In genomic region chr6:6397842-6398241, GRCh38 we compare ENCODE assay signal across 30 cellular contexts.
"Had no signal": no experiment of that assay in that cellular context is flagged by ENCODE, and none has a peak within 500 bp of the region (broad histone marks: within the 10 kb centered on the region; RNA-seq: fewer than 3 reads in every experiment).

No MANE protein-coding gene starts in this region.

- H3K4me3 ChIP-seq: cardiac muscle cell, colonic mucosa, dorsolateral prefrontal cortex, esophagus muscularis mucosa, lower lobe of right lung, neural progenitor cell, right atrium auricular region, tibial nerve had no signal

- H3K9me3 ChIP-seq: colonic mucosa, esophagus muscularis mucosa, lower lobe of right lung, right atrium auricular region, tibial nerve had no signal

- H3K4me1 ChIP-seq: colonic mucosa, esophagus muscularis mucosa, neural progenitor cell, parathyroid adenoma, tibial nerve had no signal

- DNase-seq: activated CD4-positive, alpha-beta memory T cell treated with anti-CD3 and anti-CD28 coated beads for 36 hours; activated CD4-positive, alpha-beta T cell treated with anti-CD3 and anti-CD28 coated beads, Interleukin-2, amount 10 ng/mL, durations not matched to agents 24 days and 14 days; activated CD8-positive, alpha-beta memory T cell treated with anti-CD3 and anti-CD28 coated beads, Interleukin-2, amount 50 U/mL, for 48 hours; activated T-cell treated with anti-CD3 and anti-CD28 coated beads, Interleukin-2, amount 50 U/mL, for 4 hours; anterior cingulate cortex; cerebellar nuclear complex; colonic mucosa; dorsolateral prefrontal cortex; effector memory CD4-positive, alpha-beta T cell; foreskin melanocyte; kidney glomerular epithelial cell; lower lobe of right lung; mesendoderm; natural killer cell; occipital lobe; stimulated activated CD4-positive, alpha-beta T cell treated with anti-CD3 and anti-CD28 coated beads, Interleukin-15, amount 100 ng/mL, for 24 hours; stimulated activated CD4-positive, alpha-beta T cell treated with anti-CD3 and anti-CD28 coated beads, Interleukin-2, amount 100 ng/mL, for 24 hours; stimulated activated naive CD4-positive, alpha-beta T cell; T-helper 17 cell; T1000; WERI-Rb-1 had no signal

- H3K4me3 Mint-ChIP-seq: activated CD4-positive, alpha-beta memory T cell treated with anti-CD3 and anti-CD28 coated beads for 36 hours; activated CD4-positive, alpha-beta T cell treated with anti-CD3 and anti-CD28 coated beads, Interleukin-2, amount 10 ng/mL, durations not matched to agents 24 days and 14 days; activated T-cell treated with anti-CD3 and anti-CD28 coated beads, Interleukin-2, amount 50 U/mL, for 4 hours; natural killer cell; neural progenitor cell; T-helper 17 cell had no signal

- H3K27ac ChIP-seq: cardiac muscle cell, colonic mucosa, dorsolateral prefrontal cortex, esophagus muscularis mucosa, lower lobe of right lung, neural progenitor cell, parathyroid adenoma, right atrium auricular region, tibial nerve, WERI-Rb-1 had no signal

- H3K9ac ChIP-seq: neural progenitor cell, parathyroid adenoma had no signal

- H3K9me3 Mint-ChIP-seq: activated CD4-positive, alpha-beta memory T cell treated with anti-CD3 and anti-CD28 coated beads for 36 hours; activated CD4-positive, alpha-beta T cell treated with anti-CD3 and anti-CD28 coated beads, Interleukin-2, amount 10 ng/mL, durations not matched to agents 24 days and 14 days; activated naive CD4-positive, alpha-beta T cell treated with anti-CD3 and anti-CD28 coated beads, Interleukin-2, amount 50 U/mL, for 72 hours; activated T-cell treated with anti-CD3 and anti-CD28 coated beads, Interleukin-2, amount 50 U/mL, for 4 hours; activated T-helper 2 cell treated with anti-CD3 and anti-CD28 coated beads, Interferon-gamma antibody, Interleukin-2, Interleukin-4, amounts not matched to agents 10 μg/mL and 5 μg/mL and 100 μg/mL, durations not matched to agents 14 hours and 24 hours and 36 hours; natural killer cell; neural progenitor cell had no signal

- H3K36me3 Mint-ChIP-seq: activated CD4-positive, alpha-beta memory T cell treated with anti-CD3 and anti-CD28 coated beads for 36 hours; activated naive CD4-positive, alpha-beta T cell treated with anti-CD3 and anti-CD28 coated beads, Interleukin-2, amount 50 U/mL, for 72 hours; natural killer cell; neural progenitor cell had no signal

- H3K27me3 ChIP-seq: cardiac muscle cell, colonic mucosa, dorsolateral prefrontal cortex, esophagus muscularis mucosa, neural progenitor cell, right atrium auricular region, tibial nerve had no signal

- H3K4me1 Mint-ChIP-seq: activated CD4-positive, alpha-beta T cell treated with anti-CD3 and anti-CD28 coated beads, Interleukin-2, amount 10 ng/mL, durations not matched to agents 24 days and 14 days; natural killer cell; neural progenitor cell had no signal

- H3K27ac Mint-ChIP-seq: activated CD4-positive, alpha-beta memory T cell treated with anti-CD3 and anti-CD28 coated beads for 36 hours; activated CD4-positive, alpha-beta T cell treated with anti-CD3 and anti-CD28 coated beads, Interleukin-2, amount 10 ng/mL, durations not matched to agents 24 days and 14 days; activated naive CD4-positive, alpha-beta T cell treated with anti-CD3 and anti-CD28 coated beads, Interleukin-2, amount 50 U/mL, for 72 hours; activated T-helper 2 cell treated with anti-CD3 and anti-CD28 coated beads, Interferon-gamma antibody, Interleukin-2, Interleukin-4, amounts not matched to agents 10 μg/mL and 5 μg/mL and 100 μg/mL, durations not matched to agents 14 hours and 24 hours and 36 hours; natural killer cell; neural progenitor cell; T-helper 17 cell had no signal

- H3K36me3 ChIP-seq: cardiac muscle cell, colonic mucosa, esophagus muscularis mucosa, lower lobe of right lung, neural progenitor cell, right atrium auricular region, tibial nerve, WERI-Rb-1 had no signal

- ATAC-seq: activated naive CD4-positive, alpha-beta T cell treated with anti-CD3 and anti-CD28 coated beads, Interleukin-2, amount 50 U/mL, for 72 hours; activated T-cell treated with anti-CD3 and anti-CD28 coated beads, Interleukin-2, amount 50 U/mL, for 4 hours; left lobe of liver; lower lobe of right lung; natural killer cell; T-helper 17 cell had no signal
